Comparison of ENCODE assay signal across 1 cellular context in the genomic region with DNA sequence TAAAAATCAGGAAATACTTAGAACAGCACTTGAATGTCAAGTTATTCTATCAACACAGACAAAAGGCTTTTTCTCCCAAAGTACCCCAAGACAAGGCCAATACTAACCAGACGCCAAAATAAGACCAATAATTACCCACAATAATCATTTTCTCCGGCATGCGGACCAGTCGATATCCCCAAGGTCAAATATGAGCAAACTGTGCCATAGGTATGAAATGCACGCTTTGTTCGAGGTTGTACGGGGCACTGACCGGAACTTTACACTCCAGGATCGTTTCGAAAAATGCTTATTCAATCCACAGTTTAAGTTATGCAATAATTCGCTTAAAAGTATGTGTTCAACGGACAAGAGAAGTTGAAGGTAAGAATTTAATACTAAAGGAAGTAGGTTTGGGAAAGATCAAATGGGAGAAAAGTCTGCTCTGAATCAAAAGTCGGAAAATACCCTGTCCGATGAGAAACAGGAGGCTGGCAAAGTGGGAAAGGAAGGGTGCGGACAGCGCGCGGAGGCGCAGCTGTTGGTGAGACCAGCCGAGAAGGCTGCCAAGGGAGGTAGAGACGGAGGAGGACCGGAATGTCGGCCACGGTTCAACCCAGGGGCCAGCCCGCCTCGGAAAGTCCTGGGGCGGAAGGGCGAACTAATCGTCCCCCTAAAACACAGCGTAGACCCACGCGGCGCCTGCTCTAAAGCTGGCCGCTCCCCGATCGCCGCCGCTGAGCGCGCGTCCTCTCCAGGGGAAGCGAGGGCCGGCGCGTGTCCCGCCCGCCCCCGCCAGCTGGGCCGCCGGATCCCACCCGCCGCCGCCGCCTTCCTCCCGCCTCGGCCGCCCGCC.
A peak's percentile ranks its signal among the peaks of the same experiment; 100 is the strongest.
TF ChIP-seq lines count a peak whose summit lies in the region.

No MANE protein-coding gene starts in this region.

TF ChIP-seq in GM12878, 131 proteins besides CTCF, POLR2A, EP300 and RAD21:
- TF ChIP-seq, protein P1, sequence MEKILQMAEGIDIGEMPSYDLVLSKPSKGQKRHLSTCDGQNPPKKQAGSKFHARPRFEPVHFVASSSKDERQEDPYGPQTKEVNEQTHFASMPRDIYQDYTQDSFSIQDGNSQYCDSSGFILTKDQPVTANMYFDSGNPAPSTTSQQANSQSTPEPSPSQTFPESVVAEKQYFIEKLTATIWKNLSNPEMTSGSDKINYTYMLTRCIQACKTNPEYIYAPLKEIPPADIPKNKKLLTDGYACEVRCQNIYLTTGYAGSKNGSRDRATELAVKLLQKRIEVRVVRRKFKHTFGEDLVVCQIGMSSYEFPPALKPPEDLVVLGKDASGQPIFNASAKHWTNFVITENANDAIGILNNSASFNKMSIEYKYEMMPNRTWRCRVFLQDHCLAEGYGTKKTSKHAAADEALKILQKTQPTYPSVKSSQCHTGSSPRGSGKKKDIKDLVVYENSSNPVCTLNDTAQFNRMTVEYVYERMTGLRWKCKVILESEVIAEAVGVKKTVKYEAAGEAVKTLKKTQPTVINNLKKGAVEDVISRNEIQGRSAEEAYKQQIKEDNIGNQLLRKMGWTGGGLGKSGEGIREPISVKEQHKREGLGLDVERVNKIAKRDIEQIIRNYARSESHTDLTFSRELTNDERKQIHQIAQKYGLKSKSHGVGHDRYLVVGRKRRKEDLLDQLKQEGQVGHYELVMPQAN (conservative IDR thresholded peaks at IDR 0.05) = peak; percentile 60; the same call in 1 of the 2 replicates
- TF ChIP-seq, protein P2, sequence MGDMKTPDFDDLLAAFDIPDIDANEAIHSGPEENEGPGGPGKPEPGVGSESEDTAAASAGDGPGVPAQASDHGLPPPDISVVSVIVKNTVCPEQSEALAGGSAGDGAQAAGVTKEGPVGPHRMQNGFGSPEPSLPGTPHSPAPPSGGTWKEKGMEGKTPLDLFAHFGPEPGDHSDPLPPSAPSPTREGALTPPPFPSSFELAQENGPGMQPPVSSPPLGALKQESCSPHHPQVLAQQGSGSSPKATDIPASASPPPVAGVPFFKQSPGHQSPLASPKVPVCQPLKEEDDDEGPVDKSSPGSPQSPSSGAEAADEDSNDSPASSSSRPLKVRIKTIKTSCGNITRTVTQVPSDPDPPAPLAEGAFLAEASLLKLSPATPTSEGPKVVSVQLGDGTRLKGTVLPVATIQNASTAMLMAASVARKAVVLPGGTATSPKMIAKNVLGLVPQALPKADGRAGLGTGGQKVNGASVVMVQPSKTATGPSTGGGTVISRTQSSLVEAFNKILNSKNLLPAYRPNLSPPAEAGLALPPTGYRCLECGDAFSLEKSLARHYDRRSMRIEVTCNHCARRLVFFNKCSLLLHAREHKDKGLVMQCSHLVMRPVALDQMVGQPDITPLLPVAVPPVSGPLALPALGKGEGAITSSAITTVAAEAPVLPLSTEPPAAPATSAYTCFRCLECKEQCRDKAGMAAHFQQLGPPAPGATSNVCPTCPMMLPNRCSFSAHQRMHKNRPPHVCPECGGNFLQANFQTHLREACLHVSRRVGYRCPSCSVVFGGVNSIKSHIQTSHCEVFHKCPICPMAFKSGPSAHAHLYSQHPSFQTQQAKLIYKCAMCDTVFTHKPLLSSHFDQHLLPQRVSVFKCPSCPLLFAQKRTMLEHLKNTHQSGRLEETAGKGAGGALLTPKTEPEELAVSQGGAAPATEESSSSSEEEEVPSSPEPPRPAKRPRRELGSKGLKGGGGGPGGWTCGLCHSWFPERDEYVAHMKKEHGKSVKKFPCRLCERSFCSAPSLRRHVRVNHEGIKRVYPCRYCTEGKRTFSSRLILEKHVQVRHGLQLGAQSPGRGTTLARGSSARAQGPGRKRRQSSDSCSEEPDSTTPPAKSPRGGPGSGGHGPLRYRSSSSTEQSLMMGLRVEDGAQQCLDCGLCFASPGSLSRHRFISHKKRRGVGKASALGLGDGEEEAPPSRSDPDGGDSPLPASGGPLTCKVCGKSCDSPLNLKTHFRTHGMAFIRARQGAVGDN (IDR thresholded peaks at IDR 0.05) = 0 out of 2 replicates have a peak, but pooled peaks have one; percentile 40
- TF ChIP-seq SIN3A (IDR thresholded peaks at IDR 0.05; ENCODE audit: low read depth, low read length) (peak; percentile 74), JUNB (IDR thresholded peaks at IDR 0.05) (0 out of 2 replicates have a peak, but pooled peaks have one; percentile 4), MTA3 (IDR thresholded peaks at IDR 0.05; ENCODE audit: borderline replicate concordance, low read length) (0 out of 2 replicates have a peak, but pooled peaks have one; percentile 34), EGR1 (IDR thresholded peaks at IDR 0.05; ENCODE audit: borderline replicate concordance in 1 of 2, low read depth in 2 of 2, low read length in 2 of 2) (peak in 1 of 2 experiments; percentile 94; a peak in 2 of 3 replicates), GATAD2B (conservative IDR thresholded peaks at IDR 0.05; ENCODE audit: low read depth) (peak; percentile 43), TCF12 (IDR thresholded peaks at IDR 0.05; ENCODE audit: low read depth, low read length) (no peak; the same call in 1 of the 2 replicates), LARP7 (IDR thresholded peaks at IDR 0.05) (peak; percentile 91), SMC3 (IDR thresholded peaks at IDR 0.05; ENCODE audit: borderline replicate concordance, low read length) (no peak), CHD1 (IDR thresholded peaks at IDR 0.05; ENCODE audit: low read depth, low read length) (no peak), SP1 (IDR thresholded peaks at IDR 0.05; ENCODE audit: low read depth, low read length) (no peak), NFIC (IDR thresholded peaks at IDR 0.05; ENCODE audit: low read depth, low read length) (peak; percentile 15; the same call in 1 of the 2 replicates), SMARCA5 (IDR thresholded peaks at IDR 0.05) (0 out of 2 replicates have a peak, but pooled peaks have one; percentile 39), NR2F1 (conservative IDR thresholded peaks at IDR 0.05) (0 out of 2 replicates have a peak, but pooled peaks have one; percentile 23), KDM1A (IDR thresholded peaks at IDR 0.05; ENCODE audit: borderline replicate concordance) (no peak), ETV6 (conservative IDR thresholded peaks at IDR 0.05 in 1 of 2, IDR thresholded peaks at IDR 0.05 in 1 of 2; ENCODE audit: borderline replicate concordance in 1 of 2, low read depth in 1 of 2) (peak in 1 of 2 experiments; percentile 8; a peak in 1 of 4 replicates), CREB1 (IDR thresholded peaks at IDR 0.05; ENCODE audit: low read depth) (peak; percentile 2; the same call in 1 of the 2 replicates), MXI1 (IDR thresholded peaks at IDR 0.05; ENCODE audit: low read depth, low read length) (peak; percentile 42; the same call in 1 of the 2 replicates), ESRRA (IDR thresholded peaks at IDR 0.05; ENCODE audit: low read length) (no peak), PML (IDR thresholded peaks at IDR 0.05; ENCODE audit: low read length) (peak; percentile 65; the same call in 1 of the 2 replicates)
TF ChIP-seq in GM12878: peak in this region for 15.
